Comparison of ENCODE assay signal across 11 cellular contexts in genomic region chr19:46378268-46378667, GRCh38. TPM values are rescaled to one million over a fixed set of nuclear protein-coding genes. Genes with fewer than 3 reads are reported as not detected.
DNase-seq lines count a peak whose midpoint lies in the region; ATAC-seq and TF ChIP-seq lines count a peak whose summit lies in the region.
"Had no signal": no experiment of that assay in that cellular context is flagged by ENCODE, and none has a peak within 500 bp of the region (broad histone marks: within the 10 kb centered on the region; RNA-seq: fewer than 3 reads in every experiment).

No MANE protein-coding gene starts in this region.

- peaks cover 0 to 49% (median 21%) of the 10 kb centered on the region in 4 donors for H3K4me1 ChIP-seq in tibial nerve

- peak; percentile 44 for DNase-seq in NCI-H1694 treated with DMSO at 0.1 percent for 48 hours (lab: John Stamatoyannopoulos, UW)
- DNase-seq in coronary artery (ENCODE audit: low spot score), result no peak
- DNase-seq in lung microvascular endothelial cell (ENCODE audit: low read depth in 2 of 2), result peak; percentile 26 to 62
- no peak for DNase-seq in tibial nerve (ENCODE audit: low spot score in 2 of 2)
- no peak for DNase-seq in 8988T
- no peak for DNase-seq in DMS79 (lab: John Stamatoyannopoulos, UW)
- DNase-seq: activated effector memory CD4-positive, alpha-beta T cell treated with Interleukin-2 at 50 U/mL for 16 hours; NCI-H187 had no signal

- H3K36me3 ChIP-seq in tibial nerve, result peaks cover 0 to 71% (median 26%) of the 10 kb centered on the region in 3 donors

- TF ChIP-seq CTCF in coronary artery (IDR thresholded peaks at IDR 0.05) (no peak), tibial nerve (IDR thresholded peaks at IDR 0.05) (no peak)

- H3K9me3 ChIP-seq in tibial nerve, result no peaks in the 10 kb centered on the region

- no peaks in the 10 kb centered on the region for H3K27me3 ChIP-seq in tibial nerve

- no peak for TF ChIP-seq POLR2A in tibial nerve (IDR thresholded peaks at IDR 0.05)

- H3K4me3 ChIP-seq in coronary artery (no peak overlapping the region), tibial nerve (no peak overlapping the region)

- WGBS in tibial nerve, 2 donors, result 13 to 17% methylated on average over 2 of the region's 2 CpGs

- peak in 1 of 2 donors; percentile 47 for TF ChIP-seq EP300 in tibial nerve (IDR thresholded peaks at IDR 0.05)

- ATAC-seq in GM19463 (IDR thresholded peaks at IDR 0.05; ENCODE audit: unreplicated experiment), result no peak
- no peak for ATAC-seq in GM18870 (IDR thresholded peaks at IDR 0.05; ENCODE audit: unreplicated experiment)

- H3K27ac ChIP-seq in coronary artery (peak overlapping the region; percentile 52 to 58), tibial nerve (peak overlapping the region in 3 of 4 donors; percentile 54 to 81 (median 76))
- H3K27ac ChIP-seq: RWPE1 had no signal

RNA-seq across cellular contexts. Expression of gene PPP5C, which starts 31.4 kb away (rescaled TPM):
- total RNA-seq in lung microvascular endothelial cell (55.1 and 61.3 TPM in 2 replicates), tibial nerve (100 to 1,000 TPM in 1 of 4 donors, 10 to 100 TPM in 3; 70.5 to 132 (median 88.8) TPM)

RNA-seq across cellular contexts. Expression of gene CCDC8, which starts 35.1 kb away (rescaled TPM):
- total RNA-seq in lung microvascular endothelial cell (under 0.01 and 0.22 TPM in 2 replicates), tibial nerve (1 to 10 TPM; 2.8 to 7.3 (median 5.0) TPM)

RNA-seq across cellular contexts. Expression of gene PNMA8C, which starts 50.5 kb away (rescaled TPM):
- total RNA-seq in lung microvascular endothelial cell (not detected in 2 replicates), tibial nerve (under 1 TPM in 1 of 4 donors, not detected in 3; 0.30 TPM)

Comparison
In these comparisons a context has a peak if more than half of its experiments do, and no peak if none do; other contexts are left out.
1. DNase-seq: peak in NCI-H1694 treated with DMSO at 0.1 percent for 48 hours (single experiment) and lung microvascular endothelial cell (2 of 2); none in coronary artery (single experiment), tibial nerve (0 of 2), 8988T (single experiment) and DMS79 (single experiment).